Comparison of ENCODE assay signal across 1 cellular context in genomic region chr1:172818841-172819527, GRCh38.
TF ChIP-seq lines count a peak whose summit lies in the region.

No MANE protein-coding gene starts in this region.

TF ChIP-seq in SK-N-SH, 30 proteins besides CTCF, POLR2A, EP300 and RAD21 (continued from another document):
- TF ChIP-seq USF1 (IDR thresholded peaks at IDR 0.05; ENCODE audit: borderline replicate concordance, low read depth) (no peak), REST (IDR thresholded peaks at IDR 0.05; ENCODE audit: low read depth, low read length) (no peak), POLR2AphosphoS5 (IDR thresholded peaks at IDR 0.05; ENCODE audit: low read depth, low read length) (no peak), NRF1 (IDR thresholded peaks at IDR 0.05; ENCODE audit: low read depth, low read length) (no peak)
